ENCODE assay signal across 22 cellular contexts in genomic region chr20:55143605-55144004, GRCh38.
"Had no signal": no experiment of that assay in that cellular context is flagged by ENCODE, and none has a peak within 500 bp of the region (broad histone marks: within the 10 kb centered on the region; RNA-seq: fewer than 3 reads in every experiment).

No MANE protein-coding gene starts in this region.

- H3K36me3 ChIP-seq: stomach, suprapubic skin, tibial nerve had no signal

- FAIRE-seq: astrocyte, small intestine, urothelium cell line had no signal

- H3K4me1 ChIP-seq: stomach, suprapubic skin, tibial nerve had no signal

- DNase-seq: activated B cell treated with CpG ODN at 0.5 μM for 24 hours; activated CD4-positive, alpha-beta T cell treated with anti-CD3 and anti-CD28 coated beads for 36 hours; activated CD4-positive, alpha-beta T cell treated with anti-CD3 and anti-CD28 coated beads, Interleukin-2, amount 50 U/mL, for 48 hours; activated CD8-positive, alpha-beta memory T cell treated with anti-CD3 and anti-CD28 coated beads, Interleukin-2, amount 50 U/mL, for 48 hours; activated naive CD4-positive, alpha-beta T cell; activated naive CD8-positive, alpha-beta T cell treated with anti-CD3 and anti-CD28 coated beads for 36 hours; activated T-cell treated with anti-CD3 and anti-CD28 coated beads, Interleukin-2, amount 50 U/mL, for 4 hours; foreskin melanocyte; immature natural killer cell; kidney glomerular epithelial cell; occipital lobe; posterior cingulate gyrus; small intestine; stomach; T1000 had no signal

- H3K27ac ChIP-seq: coronary artery, stomach, suprapubic skin, tibial nerve had no signal

- ATAC-seq: activated CD4-positive, alpha-beta T cell treated with anti-CD3 and anti-CD28 coated beads for 36 hours; activated T-cell treated with anti-CD3 and anti-CD28 coated beads, Interleukin-2, amount 50 U/mL, for 4 hours; sciatic nerve; stimulated activated memory B cell treated with anti-CD40 and anti-IgM and Interleukin-4, amounts not matched to agents 10 μg/mL and 1 μg/mL and 100 μg/mL, for 72 hours had no signal

- H3K4me3 ChIP-seq: coronary artery, stomach, suprapubic skin, tibial nerve had no signal

- H3K9me3 ChIP-seq: stomach, suprapubic skin, tibial nerve had no signal

- H3K27me3 ChIP-seq: suprapubic skin, tibial nerve had no signal
